ENCODE assay signal across 1 cellular context in genomic region chr19:13102666-13103584, GRCh38.
TF ChIP-seq lines count a peak whose summit lies in the region.

Gene LYL1, minus strand, starts transcription at chr19:13102858. Its CDS starts 1,687 bp downstream, at chr19:13101171.

TF ChIP-seq in HepG2, 621 proteins besides CTCF, POLR2A, EP300 and RAD21 (continued from another document and continues in another):
- TF ChIP-seq TRAFD1 (CRISPR knock-in tag; IDR thresholded peaks at IDR 0.05; ENCODE audit: borderline replicate concordance) (no peak), ZNF609 (CRISPR knock-in tag; IDR thresholded peaks at IDR 0.05; ENCODE audit: borderline replicate concordance) (no peak), EEA1 (CRISPR knock-in tag; IDR thresholded peaks at IDR 0.05; ENCODE audit: borderline replicate concordance) (0 out of 2 replicates have a peak, but pooled peaks have one; percentile 53), ZFX (CRISPR knock-in tag; IDR thresholded peaks at IDR 0.05; ENCODE audit: low read depth) (peak; percentile 21), ZNF839 (CRISPR knock-in tag; IDR thresholded peaks at IDR 0.05; ENCODE audit: borderline replicate concordance) (peak; percentile 45; the same call in 1 of the 2 replicates), ZNF891 (CRISPR knock-in tag; IDR thresholded peaks at IDR 0.05) (no peak), PHF8 (CRISPR knock-in tag; IDR thresholded peaks at IDR 0.05) (peak; percentile 55; the same call in 1 of the 2 replicates), TFDP1 (CRISPR knock-in tag; IDR thresholded peaks at IDR 0.05; ENCODE audit: borderline replicate concordance) (0 out of 2 replicates have a peak, but pooled peaks have one; percentile 6), EZH2 (conservative IDR thresholded peaks at IDR 0.05; ENCODE audit: low read depth, low read length) (no peak), SNAI1 (CRISPR knock-in tag; IDR thresholded peaks at IDR 0.05; ENCODE audit: borderline replicate concordance) (no peak), ZNF639 (CRISPR knock-in tag; conservative IDR thresholded peaks at IDR 0.05) (peak; percentile 51; the same call in 1 of the 2 replicates), HNRNPLL (IDR thresholded peaks at IDR 0.05; ENCODE audit: low read depth, low read length, poor library complexity, severe bottlenecking) (peak; percentile 42), HOXA5 (CRISPR knock-in tag; IDR thresholded peaks at IDR 0.05) (no peak), JUNB (CRISPR knock-in tag; IDR thresholded peaks at IDR 0.05; ENCODE audit: borderline replicate concordance) (no peak), ZNF329 (CRISPR knock-in tag; IDR thresholded peaks at IDR 0.05; ENCODE audit: low read depth) (no peak), ZNF710 (CRISPR knock-in tag; IDR thresholded peaks at IDR 0.05; ENCODE audit: borderline replicate concordance) (no peak), ZSCAN25 (CRISPR knock-in tag; IDR thresholded peaks at IDR 0.05) (no peak), ZNF292 (CRISPR knock-in tag; IDR thresholded peaks at IDR 0.05; ENCODE audit: borderline replicate concordance, low read depth) (no peak), PHF21A (CRISPR knock-in tag; IDR thresholded peaks at IDR 0.05) (peak; percentile 40; the same call in 1 of the 2 replicates), HNRNPUL1 (IDR thresholded peaks at IDR 0.05; ENCODE audit: low read depth, low read length) (no peak)
- TF ChIP-seq, protein P1, sequence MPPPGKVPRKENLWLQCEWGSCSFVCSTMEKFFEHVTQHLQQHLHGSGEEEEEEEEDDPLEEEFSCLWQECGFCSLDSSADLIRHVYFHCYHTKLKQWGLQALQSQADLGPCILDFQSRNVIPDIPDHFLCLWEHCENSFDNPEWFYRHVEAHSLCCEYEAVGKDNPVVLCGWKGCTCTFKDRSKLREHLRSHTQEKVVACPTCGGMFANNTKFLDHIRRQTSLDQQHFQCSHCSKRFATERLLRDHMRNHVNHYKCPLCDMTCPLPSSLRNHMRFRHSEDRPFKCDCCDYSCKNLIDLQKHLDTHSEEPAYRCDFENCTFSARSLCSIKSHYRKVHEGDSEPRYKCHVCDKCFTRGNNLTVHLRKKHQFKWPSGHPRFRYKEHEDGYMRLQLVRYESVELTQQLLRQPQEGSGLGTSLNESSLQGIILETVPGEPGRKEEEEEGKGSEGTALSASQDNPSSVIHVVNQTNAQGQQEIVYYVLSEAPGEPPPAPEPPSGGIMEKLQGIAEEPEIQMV (CRISPR knock-in tag; IDR thresholded peaks at IDR 0.05; ENCODE audit: low read depth): no peak
- TF ChIP-seq, protein P2, sequence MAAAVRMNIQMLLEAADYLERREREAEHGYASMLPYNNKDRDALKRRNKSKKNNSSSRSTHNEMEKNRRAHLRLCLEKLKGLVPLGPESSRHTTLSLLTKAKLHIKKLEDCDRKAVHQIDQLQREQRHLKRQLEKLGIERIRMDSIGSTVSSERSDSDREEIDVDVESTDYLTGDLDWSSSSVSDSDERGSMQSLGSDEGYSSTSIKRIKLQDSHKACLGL (CRISPR knock-in tag; IDR thresholded peaks at IDR 0.05): 0 out of 2 replicates have a peak, but pooled peaks have one; percentile 41
- TF ChIP-seq, protein P3, sequence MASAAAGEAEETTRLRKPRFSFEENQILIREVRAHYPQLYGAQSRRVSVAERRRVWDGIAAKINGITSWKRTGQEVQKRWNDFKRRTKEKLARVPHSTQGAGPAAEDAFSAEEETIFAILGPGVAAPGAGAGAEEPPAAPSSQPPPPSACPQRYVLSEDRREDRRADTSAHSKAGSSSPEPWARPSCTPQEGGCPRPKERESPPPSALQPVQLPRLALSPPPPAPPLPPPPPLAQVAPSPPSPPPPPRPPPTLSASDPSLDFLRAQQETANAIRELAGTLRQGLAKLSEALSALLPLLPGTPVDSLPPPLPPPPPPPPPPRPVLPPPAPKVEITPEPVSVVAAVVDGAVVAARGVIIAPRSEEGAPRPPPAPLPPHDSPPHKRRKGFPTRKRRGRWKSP (CRISPR knock-in tag; IDR thresholded peaks at IDR 0.05): 0 out of 2 replicates have a peak, but pooled peaks have one; percentile 24
- TF ChIP-seq, protein P4, sequence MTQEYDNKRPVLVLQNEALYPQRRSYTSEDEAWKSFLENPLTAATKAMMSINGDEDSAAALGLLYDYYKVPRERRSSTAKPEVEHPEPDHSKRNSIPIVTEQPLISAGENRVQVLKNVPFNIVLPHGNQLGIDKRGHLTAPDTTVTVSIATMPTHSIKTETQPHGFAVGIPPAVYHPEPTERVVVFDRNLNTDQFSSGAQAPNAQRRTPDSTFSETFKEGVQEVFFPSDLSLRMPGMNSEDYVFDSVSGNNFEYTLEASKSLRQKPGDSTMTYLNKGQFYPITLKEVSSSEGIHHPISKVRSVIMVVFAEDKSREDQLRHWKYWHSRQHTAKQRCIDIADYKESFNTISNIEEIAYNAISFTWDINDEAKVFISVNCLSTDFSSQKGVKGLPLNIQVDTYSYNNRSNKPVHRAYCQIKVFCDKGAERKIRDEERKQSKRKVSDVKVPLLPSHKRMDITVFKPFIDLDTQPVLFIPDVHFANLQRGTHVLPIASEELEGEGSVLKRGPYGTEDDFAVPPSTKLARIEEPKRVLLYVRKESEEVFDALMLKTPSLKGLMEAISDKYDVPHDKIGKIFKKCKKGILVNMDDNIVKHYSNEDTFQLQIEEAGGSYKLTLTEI (CRISPR knock-in tag; conservative IDR thresholded peaks at IDR 0.05): no peak
- TF ChIP-seq, protein P5, sequence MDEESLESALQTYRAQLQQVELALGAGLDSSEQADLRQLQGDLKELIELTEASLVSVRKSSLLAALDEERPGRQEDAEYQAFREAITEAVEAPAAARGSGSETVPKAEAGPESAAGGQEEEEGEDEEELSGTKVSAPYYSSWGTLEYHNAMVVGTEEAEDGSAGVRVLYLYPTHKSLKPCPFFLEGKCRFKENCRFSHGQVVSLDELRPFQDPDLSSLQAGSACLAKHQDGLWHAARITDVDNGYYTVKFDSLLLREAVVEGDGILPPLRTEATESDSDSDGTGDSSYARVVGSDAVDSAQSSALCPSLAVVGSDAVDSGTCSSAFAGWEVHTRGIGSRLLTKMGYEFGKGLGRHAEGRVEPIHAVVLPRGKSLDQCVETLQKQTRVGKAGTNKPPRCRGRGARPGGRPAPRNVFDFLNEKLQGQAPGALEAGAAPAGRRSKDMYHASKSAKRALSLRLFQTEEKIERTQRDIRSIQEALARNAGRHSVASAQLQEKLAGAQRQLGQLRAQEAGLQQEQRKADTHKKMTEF (CRISPR knock-in tag; IDR thresholded peaks at IDR 0.05): peak; percentile 58; the same call in 1 of the 2 replicates
- TF ChIP-seq, protein P6, sequence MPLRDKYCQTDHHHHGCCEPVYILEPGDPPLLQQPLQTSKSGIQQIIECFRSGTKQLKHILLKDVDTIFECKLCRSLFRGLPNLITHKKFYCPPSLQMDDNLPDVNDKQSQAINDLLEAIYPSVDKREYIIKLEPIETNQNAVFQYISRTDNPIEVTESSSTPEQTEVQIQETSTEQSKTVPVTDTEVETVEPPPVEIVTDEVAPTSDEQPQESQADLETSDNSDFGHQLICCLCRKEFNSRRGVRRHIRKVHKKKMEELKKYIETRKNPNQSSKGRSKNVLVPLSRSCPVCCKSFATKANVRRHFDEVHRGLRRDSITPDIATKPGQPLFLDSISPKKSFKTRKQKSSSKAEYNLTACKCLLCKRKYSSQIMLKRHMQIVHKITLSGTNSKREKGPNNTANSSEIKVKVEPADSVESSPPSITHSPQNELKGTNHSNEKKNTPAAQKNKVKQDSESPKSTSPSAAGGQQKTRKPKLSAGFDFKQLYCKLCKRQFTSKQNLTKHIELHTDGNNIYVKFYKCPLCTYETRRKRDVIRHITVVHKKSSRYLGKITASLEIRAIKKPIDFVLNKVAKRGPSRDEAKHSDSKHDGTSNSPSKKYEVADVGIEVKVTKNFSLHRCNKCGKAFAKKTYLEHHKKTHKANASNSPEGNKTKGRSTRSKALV (CRISPR knock-in tag; IDR thresholded peaks at IDR 0.05): no peak
